ENCODE assay signal across 22 cellular contexts in the genomic region with DNA sequence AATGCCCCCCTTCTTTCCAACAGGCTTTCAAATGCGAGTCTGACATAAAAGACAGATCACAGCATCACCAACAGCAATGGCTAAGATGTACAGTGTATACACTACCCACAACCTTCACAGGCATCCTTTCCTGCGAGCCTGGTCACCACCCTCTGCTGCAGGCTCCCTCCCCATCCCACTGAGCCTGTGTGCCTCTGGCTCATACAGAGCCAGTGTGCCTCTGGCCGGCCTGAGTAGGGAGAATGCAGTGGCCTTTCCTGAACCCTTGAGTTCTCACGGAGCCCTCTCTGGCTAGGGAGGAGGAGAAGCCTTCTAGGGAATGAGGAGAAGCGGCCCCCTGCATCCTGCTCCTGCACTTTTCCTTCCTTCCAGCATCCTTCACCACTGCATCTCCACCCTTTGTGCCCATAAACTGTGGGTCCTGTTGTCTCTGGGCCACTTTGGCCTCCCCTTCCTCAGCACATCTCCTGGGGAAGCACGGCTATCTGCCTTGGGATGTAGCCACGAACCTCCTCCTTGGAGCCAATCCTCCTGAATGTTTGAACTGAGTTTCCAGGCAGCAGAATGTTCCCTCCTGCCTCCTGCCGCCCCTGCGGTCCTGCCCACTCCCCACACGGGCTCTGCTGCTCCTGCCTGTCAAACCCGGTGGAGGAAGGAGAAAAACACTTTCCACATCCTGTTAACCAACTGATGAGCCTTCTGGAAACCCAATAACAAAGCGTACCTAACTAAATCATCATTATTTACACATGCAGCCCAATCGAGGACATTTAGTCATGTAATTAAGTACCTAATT. TPM values are rescaled to one million over a fixed set of nuclear protein-coding genes. Genes with fewer than 3 reads are reported as not detected.
DNase-seq lines count a peak whose midpoint lies in the region; ATAC-seq, FAIRE-seq and TF ChIP-seq lines count a peak whose summit lies in the region.
"Had no signal": no experiment of that assay in that cellular context is flagged by ENCODE, and none has a peak within 500 bp of the region (broad histone marks: within the 10 kb centered on the region; RNA-seq: fewer than 3 reads in every experiment).

No MANE protein-coding gene starts in this region.

- no peak overlapping the region for H3K27ac ChIP-seq in right lobe of liver
- no peak overlapping the region for H3K27ac ChIP-seq in HepG2 (ENCODE audit: extremely low read length, insufficient read depth, low read length)
- H3K27ac ChIP-seq in heart right ventricle = peak overlapping the region in 2 of 10 donors; percentile 33 to 42
- H3K27ac ChIP-seq: dorsolateral prefrontal cortex, foreskin keratinocyte, psoas muscle had no signal

- no peaks in the 10 kb centered on the region for H3K9me3 ChIP-seq in right lobe of liver
- H3K9me3 ChIP-seq in HepG2 (ENCODE audit: low read length) = peaks cover 22% of the 10 kb centered on the region
- H3K9me3 ChIP-seq in heart right ventricle = peaks cover 0 to 18% (median 10%) of the 10 kb centered on the region in 11 donors
- H3K9me3 ChIP-seq: psoas muscle had no signal

- no peak for TF ChIP-seq CTCF in right lobe of liver (IDR thresholded peaks at IDR 0.05)
- no peak for TF ChIP-seq CTCF in HepG2 (CRISPR knock-in tag; IDR thresholded peaks at IDR 0.05)
- TF ChIP-seq CTCF in heart right ventricle (IDR thresholded peaks at IDR 0.05) = no peak
- TF ChIP-seq CTCF in lower leg skin (IDR thresholded peaks at IDR 0.05) = no peak

- H3K36me3 ChIP-seq in right lobe of liver (no peaks in the 10 kb centered on the region), HepG2 (replicated peaks in 1 of 2; ENCODE audit: control insufficient read depth in 1 of 2, insufficient read depth in 2 of 2, low read length in 2 of 2) (no peaks in the 10 kb centered on the region), heart right ventricle (peaks cover 0 to 65% (median 3%) of the 10 kb centered on the region in 9 donors)

- CTCF ChIA-PET in HepG2 (lab: Yijun Ruan, JAX; ENCODE audit: low intra/inter-chr PET ratio, low total read pairs) = no interaction called here
- CTCF ChIA-PET in activated CD8-positive, alpha-beta T cell treated with anti-CD3 and anti-CD28 coated beads, Interleukin-2, amount 10 ng/mL, durations not matched to agents 7 days and 5 days (lab: Charles Lee) = no interaction called here

- H4K20me1 ChIP-seq in HepG2 (ENCODE audit: insufficient read depth, low read length) = no peaks in the 10 kb centered on the region

- FAIRE-seq in HepG2 (lab: Jason Lieb, UNC) = no peak

- ATAC-seq in right lobe of liver (peak in 3 of 4 donors; percentile 17 to 56 (median 18)), HepG2 (no peak; the same call in 2 of the 3 replicates), heart right ventricle (peak; percentile 28 to 79 (median 50))
- no peak for ATAC-seq in activated CD8-positive, alpha-beta T cell treated with anti-CD3 and anti-CD28 coated beads, Interleukin-2, amount 10 ng/mL, durations not matched to agents 7 days and 5 days
- no peak for ATAC-seq in stimulated activated naive B cell treated with anti-CD40 and anti-IgM and Interleukin-4, amounts not matched to agents 10 μg/mL and 1 μg/mL and 100 μg/mL, for 72 hours (replicated peaks)
- ATAC-seq: foreskin keratinocyte had no signal

- POLR2A ChIA-PET in HepG2 (lab: Yijun Ruan, JAX) = no interaction called here
- POLR2A ChIA-PET in activated CD8-positive, alpha-beta T cell treated with anti-CD3 and anti-CD28 coated beads, Interleukin-2, amount 10 ng/mL, durations not matched to agents 7 days and 5 days (lab: Charles Lee) = interaction anchor here (1.0 kb wide), 1 partner anchor 21 kb away, joined by 3 read pairs; no protein-coding TSS in a partner anchor

- no peak overlapping the region for H3K9ac ChIP-seq in HepG2 (ENCODE audit: insufficient read depth, low read depth, low read length)

- TF ChIP-seq RAD21 in HepG2 (CRISPR knock-in tag; IDR thresholded peaks at IDR 0.05) = no peak

- TF ChIP-seq EP300 in HepG2 (IDR thresholded peaks at IDR 0.05; ENCODE audit: low read depth in 2 of 2, low read length in 2 of 2) (no peak), HepG2 (CRISPR knock-in tag; IDR thresholded peaks at IDR 0.05; ENCODE audit: borderline replicate concordance) (no peak)

- BruUV-seq in HepG2 (replicated peaks; lab: Mats Ljungman, UMichigan) = no TSS peak

- H3K9me3 Mint-ChIP-seq in activated CD8-positive, alpha-beta T cell treated with anti-CD3 and anti-CD28 coated beads, Interleukin-2, amount 10 ng/mL, durations not matched to agents 7 days and 5 days (ENCODE audit: insufficient read depth) = peaks cover 10% of the 10 kb centered on the region
- H3K9me3 Mint-ChIP-seq in stimulated activated naive B cell treated with anti-CD40 and anti-IgM and Interleukin-4, amounts not matched to agents 10 μg/mL and 1 μg/mL and 100 μg/mL, for 72 hours = peaks cover 4 to 10% of the 10 kb centered on the region in 2 donors

- TF ChIP-seq POLR2A in right lobe of liver (IDR thresholded peaks at IDR 0.05) (no peak), HepG2 (IDR thresholded peaks at IDR 0.05; ENCODE audit: insufficient read depth in 1 of 2, low read depth in 2 of 2, low read length in 2 of 2) (no peak), lower leg skin (IDR thresholded peaks at IDR 0.05) (no peak)

- WGBS in right lobe of liver (ENCODE audit: insufficient coverage, low coverage, low lambda C conversion rate, missing lambda C conversion rate) = 40% methylated on average over 7 of the region's 13 CpGs
- 4% methylated on average over 12 of the region's 13 CpGs for WGBS in HepG2 (ENCODE audit: low lambda C conversion rate)
- 54 to 56% methylated on average over 13 of the region's 13 CpGs for WGBS in heart right ventricle, 2 donors
- WGBS in lower leg skin, 2 donors = 80 to 85% methylated on average over 13 of the region's 13 CpGs

- no peak overlapping the region for H2AFZ ChIP-seq in HepG2 (ENCODE audit: low read length)

- in situ Hi-C loops in HepG2 (cut with HindIII; ENCODE audit: extremely low pct_ligation_motif_present, low pct_unique_long_range_greater_than_20kb) = no loop called here

- H3K27ac Mint-ChIP-seq in activated CD8-positive, alpha-beta T cell treated with anti-CD3 and anti-CD28 coated beads, Interleukin-2, amount 10 ng/mL, durations not matched to agents 7 days and 5 days = peak overlapping the region; percentile 68
- peak overlapping the region; percentile 75 for H3K27ac Mint-ChIP-seq in stimulated activated naive B cell treated with anti-CD40 and anti-IgM and Interleukin-4, amounts not matched to agents 10 μg/mL and 1 μg/mL and 100 μg/mL, for 72 hours

- intact Hi-C loops in right lobe of liver (cut with DNase I) = no loop called here
- intact Hi-C loops in HepG2 (cut with micrococcal nuclease; ENCODE audit: unreplicated experiment) = no loop called here
- intact Hi-C loops in heart right ventricle (cut with DNase I) = no loop called here
- intact Hi-C loops in lower leg skin (cut with DNase I; ENCODE audit: low total_unique reads) = no loop called here

- H3K4me1 Mint-ChIP-seq in activated CD8-positive, alpha-beta T cell treated with anti-CD3 and anti-CD28 coated beads, Interleukin-2, amount 10 ng/mL, durations not matched to agents 7 days and 5 days (ENCODE audit: low read depth) = peaks cover 27% of the 10 kb centered on the region
- peaks cover 7 to 16% of the 10 kb centered on the region in 2 donors for H3K4me1 Mint-ChIP-seq in stimulated activated naive B cell treated with anti-CD40 and anti-IgM and Interleukin-4, amounts not matched to agents 10 μg/mL and 1 μg/mL and 100 μg/mL, for 72 hours
- H3K4me1 Mint-ChIP-seq: nephron had no signal

- H3K4me3 Mint-ChIP-seq in activated CD8-positive, alpha-beta T cell treated with anti-CD3 and anti-CD28 coated beads, Interleukin-2, amount 10 ng/mL, durations not matched to agents 7 days and 5 days = no peak overlapping the region
- H3K4me3 Mint-ChIP-seq in stimulated activated naive B cell treated with anti-CD40 and anti-IgM and Interleukin-4, amounts not matched to agents 10 μg/mL and 1 μg/mL and 100 μg/mL, for 72 hours = no peak overlapping the region
- H3K4me3 Mint-ChIP-seq: nephron had no signal

- H3K27me3 ChIP-seq in right lobe of liver (no peaks in the 10 kb centered on the region), HepG2 (ENCODE audit: control insufficient read depth in 1 of 2, insufficient read depth in 2 of 2, low read length in 2 of 2) (peaks cover 0 to 41% of the 10 kb centered on the region in 2 experiments; a peak in 2 of 5 replicates), heart right ventricle (no peaks in the 10 kb centered on the region)
- H3K27me3 ChIP-seq: dorsolateral prefrontal cortex, foreskin keratinocyte had no signal

- no peaks in the 10 kb centered on the region for H3K27me3 Mint-ChIP-seq in activated CD8-positive, alpha-beta T cell treated with anti-CD3 and anti-CD28 coated beads, Interleukin-2, amount 10 ng/mL, durations not matched to agents 7 days and 5 days (ENCODE audit: low read depth)
- H3K27me3 Mint-ChIP-seq in stimulated activated naive B cell treated with anti-CD40 and anti-IgM and Interleukin-4, amounts not matched to agents 10 μg/mL and 1 μg/mL and 100 μg/mL, for 72 hours = no peaks in the 10 kb centered on the region

- no peak for DNase-seq in right lobe of liver
- DNase-seq in HepG2 (ENCODE audit: low spot score) = no peak
- DNase-seq in activated CD8-positive, alpha-beta T cell treated with anti-CD3 and anti-CD28 coated beads, Interleukin-2, amount 10 ng/mL, durations not matched to agents 7 days and 5 days = no peak
- no peak for DNase-seq in heart right ventricle
- no peak for DNase-seq in stimulated activated naive B cell treated with anti-CD40 and anti-IgM and Interleukin-4, amounts not matched to agents 10 μg/mL and 1 μg/mL and 100 μg/mL, for 72 hours
- DNase-seq in hippocampal formation (lab: John Stamatoyannopoulos, UW) = no peak
- no peak for DNase-seq in NCI-H446 treated with DMSO at 0.1 percent for 48 hours (lab: John Stamatoyannopoulos, UW)
- no peak for DNase-seq in lower leg skin (ENCODE audit: low spot score in 2 of 2)
- DNase-seq: activated CD4-positive, alpha-beta T cell treated with anti-CD3 and anti-CD28 coated beads for 48 hours; central memory CD4-positive, alpha-beta T cell; dorsolateral prefrontal cortex; foreskin keratinocyte; H7; mesendoderm; NCI-H1417 treated with DMSO at 0.1 percent for 48 hours; NCI-H2107; psoas muscle; stimulated activated CD4-positive, alpha-beta T cell treated with anti-CD3 and anti-CD28 coated beads, Interleukin-4, amount 100 ng/mL, for 1 hour; substantia nigra had no signal

- H3K4me2 ChIP-seq in HepG2 (ENCODE audit: low read depth, low read length) = no peak overlapping the region
- H3K4me2 ChIP-seq: smooth muscle cell had no signal

- no peaks in the 10 kb centered on the region for H3K79me2 ChIP-seq in HepG2 (ENCODE audit: insufficient read depth, low read length)

- no peaks in the 10 kb centered on the region for H3K4me1 ChIP-seq in right lobe of liver
- H3K4me1 ChIP-seq in HepG2 (ENCODE audit: insufficient read depth, low read length) = no peaks in the 10 kb centered on the region
- H3K4me1 ChIP-seq in heart right ventricle = peaks cover 0 to 36% (median 8%) of the 10 kb centered on the region in 9 donors
- H3K4me1 ChIP-seq: foreskin keratinocyte had no signal

- no peak overlapping the region for H3K4me3 ChIP-seq in right lobe of liver
- H3K4me3 ChIP-seq in HepG2 (replicated peaks in 1 of 3; ENCODE audit: insufficient read depth in 1 of 3, low read depth in 2 of 3, low read length in 3 of 3) = no peak overlapping the region
- no peak overlapping the region for H3K4me3 ChIP-seq in heart right ventricle
- H3K4me3 ChIP-seq in lower leg skin (ENCODE audit: low read depth, poor library complexity, severe bottlenecking) = no peak overlapping the region
- H3K4me3 ChIP-seq: dorsolateral prefrontal cortex, psoas muscle, smooth muscle cell had no signal

- H3K36me3 Mint-ChIP-seq in activated CD8-positive, alpha-beta T cell treated with anti-CD3 and anti-CD28 coated beads, Interleukin-2, amount 10 ng/mL, durations not matched to agents 7 days and 5 days (ENCODE audit: low read depth) = peaks cover 86% of the 10 kb centered on the region
- peaks cover 39 to 81% of the 10 kb centered on the region in 2 donors for H3K36me3 Mint-ChIP-seq in stimulated activated naive B cell treated with anti-CD40 and anti-IgM and Interleukin-4, amounts not matched to agents 10 μg/mL and 1 μg/mL and 100 μg/mL, for 72 hours

RNA-seq across cellular contexts. Expression of gene GYPC, which starts 22.5 kb away (rescaled TPM):
- total RNA-seq in right lobe of liver (10 to 100 TPM in 1 of 6 experiments, 1 to 10 TPM in 5; 2.9 to 17.2 (median 8.1) TPM), HepG2 (2016; rRNA removed; fragmentation: Illumina TruSeq; extraction: Trizol) (not detected in 2 replicates), heart right ventricle (100 to 1,000 TPM in 9 of 10 donors, 10 to 100 TPM in 1; 80.3 to 176 (median 123) TPM), lower leg skin (10 to 100 TPM; 16.9 to 55.6 (median 21.7) TPM)
- not detected in 2 replicates for total RNA-seq in HepG2 (2016; cell fraction: cytosol; rRNA removed; fragmentation: Illumina TruSeq; extraction: Trizol; ENCODE audit: low read depth)
- not detected in 2 replicates for total RNA-seq in HepG2 (2016; cell fraction: insoluble cytoplasmic fraction; rRNA removed; fragmentation: Illumina TruSeq; extraction: Trizol)
- total RNA-seq in HepG2 (2016; cell fraction: membrane; rRNA removed; fragmentation: Illumina TruSeq; extraction: Trizol) = not detected in 2 replicates
- total RNA-seq in HepG2 (2016; cell fraction: nucleus; rRNA removed; fragmentation: Illumina TruSeq; extraction: Trizol) = not detected in 2 replicates
- polyA plus RNA-seq in HepG2 (2011; rRNA removed) (0.09 TPM in 1 of 2 replicates, not detected in the other), heart right ventricle (100 to 1,000 TPM; 146 to 408 TPM)
- polyA plus RNA-seq in HepG2 (2011; cell fraction: cytosol; rRNA removed) = not detected in 2 replicates
- not detected in 2 replicates for polyA plus RNA-seq in HepG2 (2011; cell fraction: nucleus; rRNA removed)
- not detected in 2 replicates for polyA plus RNA-seq in HepG2 (2012)
- not detected in 2 replicates for polyA plus RNA-seq in HepG2 (2016; cell fraction: cytosol; fragmentation: Illumina TruSeq; extraction: Trizol; ENCODE audit: low read depth)
- not detected in 2 replicates for polyA plus RNA-seq in HepG2 (2016; cell fraction: insoluble cytoplasmic fraction; fragmentation: Illumina TruSeq; extraction: Trizol; ENCODE audit: low read depth)
- not detected in 2 replicates for polyA plus RNA-seq in HepG2 (2016; cell fraction: membrane; fragmentation: Illumina TruSeq; extraction: Trizol; ENCODE audit: low read depth)
- polyA plus RNA-seq in HepG2 (2016; cell fraction: nucleus; fragmentation: Illumina TruSeq; extraction: Trizol; ENCODE audit: insufficient read depth, low read depth) = not detected in 2 replicates
- polyA minus RNA-seq in HepG2 (2011; rRNA and poly(A)+ RNA removed; ENCODE audit: low replicate concordance) = 1.8 and 3.2 TPM in 2 replicates
- not detected in 2 replicates for polyA minus RNA-seq in HepG2 (2011; cell fraction: cytosol; rRNA and poly(A)+ RNA removed)
- not detected in 2 replicates for polyA minus RNA-seq in HepG2 (2011; cell fraction: nucleus; rRNA and poly(A)+ RNA removed)
- 100 to 1,000 TPM; 163 to 168 TPM for total RNA-seq in activated CD8-positive, alpha-beta T cell treated with anti-CD3 and anti-CD28 coated beads, Interleukin-2, amount 10 ng/mL, durations not matched to agents 7 days and 5 days
- total RNA-seq: foreskin keratinocyte, MCF 10A had no signal

Comparison
In these comparisons a context has a peak if more than half of its experiments do, and no peak if none do; other contexts are left out.
1. ATAC-seq: peak in right lobe of liver (3 of 4) and heart right ventricle (8 of 8); none in HepG2 (single experiment), activated CD8-positive, alpha-beta T cell treated with anti-CD3 and anti-CD28 coated beads, Interleukin-2, amount 10 ng/mL, durations not matched to agents 7 days and 5 days (single experiment) and stimulated activated naive B cell treated with anti-CD40 and anti-IgM and Interleukin-4, amounts not matched to agents 10 μg/mL and 1 μg/mL and 100 μg/mL, for 72 hours (0 of 2).